ENCODE assay signal across 9 cellular contexts in the genomic region with DNA sequence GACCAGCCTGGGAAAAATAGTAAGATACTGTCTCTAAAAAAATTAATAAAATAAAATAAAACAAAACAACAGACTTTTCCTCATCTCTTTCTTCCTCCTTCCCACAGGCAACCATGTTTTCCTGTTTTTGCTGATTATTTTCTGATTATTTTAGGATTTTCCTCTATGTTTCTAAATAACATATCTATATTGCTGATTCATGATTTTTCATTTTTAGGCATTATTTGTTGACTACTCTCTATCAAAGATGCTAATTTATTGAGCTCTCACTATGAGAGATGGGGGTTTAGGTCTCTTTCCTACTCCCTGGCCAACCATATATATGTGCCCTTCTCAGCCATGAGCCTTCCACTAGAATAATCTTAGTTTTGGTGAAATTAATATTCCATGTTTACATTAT. TPM values are rescaled to one million over a fixed set of nuclear protein-coding genes. Genes with fewer than 3 reads are reported as not detected.
"Had no signal": no experiment of that assay in that cellular context is flagged by ENCODE, and none has a peak within 500 bp of the region (broad histone marks: within the 10 kb centered on the region; RNA-seq: fewer than 3 reads in every experiment).

No MANE protein-coding gene starts in this region.

- H3K9ac ChIP-seq: GM23248, KMS-11 had no signal

- H3K4me3 Mint-ChIP-seq: H9 had no signal

- H3K4me2 ChIP-seq: KMS-11 had no signal

- DNase-seq: GM23248, GOT3, H9, HCEC 1CT, KBM-7 had no signal

- H3K27ac ChIP-seq: GM23248, KMS-11 had no signal

- FAIRE-seq: H54, HTR-8/SVneo had no signal

- H3K27ac Mint-ChIP-seq: H9 had no signal

- H2AFZ ChIP-seq: GM23248 had no signal

- H3K4me3 ChIP-seq: GM23248 had no signal

RNA-seq across cellular contexts. Expression of a gene that starts 45.4 kb away (rescaled TPM):
- total RNA-seq: GM23248, HT-29 had no signal
- polyA plus RNA-seq: GM23248 had no signal
